Comparison of ENCODE assay signal across 18 cellular contexts in the genomic region with DNA sequence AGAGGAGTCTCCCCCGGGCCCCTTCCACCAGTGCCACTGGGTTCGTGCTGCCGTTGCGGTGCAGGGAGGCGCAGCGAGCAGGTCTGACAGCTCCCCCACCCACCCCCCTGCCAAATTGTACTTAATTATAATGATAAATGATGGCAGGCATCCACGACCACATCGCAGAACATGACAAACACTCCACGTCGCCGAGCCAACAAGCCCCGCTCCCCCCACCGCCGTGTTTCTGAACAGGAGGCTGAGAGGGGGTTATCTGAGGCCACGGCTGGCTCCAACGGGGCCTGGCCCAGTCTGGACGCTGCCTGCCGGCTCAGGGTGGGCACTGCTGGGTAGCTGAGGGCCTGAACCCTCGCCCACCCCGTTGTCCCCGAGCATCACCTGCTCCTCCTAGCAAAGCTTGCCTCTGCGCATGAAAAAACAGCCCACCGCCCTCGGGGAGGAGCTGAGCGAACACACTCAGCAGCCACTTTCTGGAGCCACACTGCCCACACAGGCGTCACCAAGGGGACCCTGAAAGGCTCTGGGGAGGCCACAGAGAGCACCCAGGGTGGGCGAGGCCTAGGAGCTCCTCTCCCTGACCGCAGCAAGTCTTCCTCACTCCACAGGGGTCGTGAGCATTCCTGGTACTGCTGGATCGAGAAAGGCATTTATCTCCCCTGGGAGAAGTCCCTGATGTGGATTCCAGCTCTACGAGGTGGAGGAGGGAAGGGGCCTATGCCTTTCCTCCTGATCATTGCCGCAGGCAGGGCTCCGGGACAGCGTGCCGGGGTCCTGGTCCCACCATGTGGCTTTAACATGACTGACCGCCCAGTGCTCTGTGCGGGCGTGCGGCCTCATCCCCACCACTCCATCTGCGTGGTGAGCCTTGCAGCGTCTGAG. TPM values are rescaled to one million over a fixed set of nuclear protein-coding genes. Genes with fewer than 3 reads are reported as not detected.
DNase-seq lines count a peak whose midpoint lies in the region; ATAC-seq and TF ChIP-seq lines count a peak whose summit lies in the region.
"Had no signal": no experiment of that assay in that cellular context is flagged by ENCODE, and none has a peak within 500 bp of the region (broad histone marks: within the 10 kb centered on the region; RNA-seq: fewer than 3 reads in every experiment).

No MANE protein-coding gene starts in this region.

- peak overlapping the region; percentile 72 for H3K27ac Mint-ChIP-seq in endodermal cell
- H3K27ac Mint-ChIP-seq: H9 had no signal

- no peak for TF ChIP-seq CTCF in right atrium auricular region (IDR thresholded peaks at IDR 0.05)
- TF ChIP-seq CTCF in endodermal cell (conservative IDR thresholded peaks at IDR 0.05): no peak

- no peaks in the 10 kb centered on the region for H3K36me3 Mint-ChIP-seq in endodermal cell (ENCODE audit: low read depth)

- peaks cover 1% of the 10 kb centered on the region for H3K9me3 Mint-ChIP-seq in endodermal cell

- H3K27ac ChIP-seq in right atrium auricular region (no peak overlapping the region), endodermal cell (ENCODE audit: low read depth, low read length) (no peak overlapping the region)
- H3K27ac ChIP-seq: KMS-11 had no signal

- DNase-seq in Right ventricle myocardium superior: no peak
- no peak for DNase-seq in right atrium auricular region (ENCODE audit: low spot score)
- peak; percentile 49 for DNase-seq in NCI-H1105 (lab: John Stamatoyannopoulos, UW)
- peak; percentile 63 for DNase-seq in endodermal cell
- DNase-seq in NCI-H226: no peak
- no peak for DNase-seq in stimulated activated CD4-positive, alpha-beta T cell treated with anti-CD3 and anti-CD28 coated beads, Interleukin-12 subunit alpha, Interleukin-12 subunit beta, amount 100 ng/mL, for 4 hours
- DNase-seq: ACHN; CD8-positive, alpha-beta memory T cell; H9; NCI-H146; NCI-H510A; PC-3; T-helper 2 cell had no signal

- H3K4me1 Mint-ChIP-seq in endodermal cell: peaks cover 7% of the 10 kb centered on the region

- H3K4me3 Mint-ChIP-seq in endodermal cell: no peak overlapping the region
- H3K4me3 Mint-ChIP-seq: H9 had no signal

- 86 to 87% methylated on average over 21 to 39 of the region's 41 CpGs for WGBS in endodermal cell (ENCODE audit: insufficient coverage in 1 of 2, insufficient read length in 1 of 2), 2 experiments

- no peaks in the 10 kb centered on the region for H3K4me1 ChIP-seq in right atrium auricular region
- H3K4me1 ChIP-seq in endodermal cell (ENCODE audit: control insufficient read depth, insufficient read depth, low read length): peaks cover 10% of the 10 kb centered on the region

- peaks cover 2% of the 10 kb centered on the region for H3K27me3 Mint-ChIP-seq in endodermal cell (ENCODE audit: insufficient read depth)

- H3K9ac ChIP-seq in endodermal cell (ENCODE audit: extremely low read depth, low read length, poor library complexity, severe bottlenecking): no peak overlapping the region
- H3K9ac ChIP-seq: KMS-11 had no signal

- H3K9me3 ChIP-seq in right atrium auricular region (no peaks in the 10 kb centered on the region), endodermal cell (ENCODE audit: control insufficient read depth, low read length) (no peaks in the 10 kb centered on the region)

- no peaks in the 10 kb centered on the region for H3K36me3 ChIP-seq in right atrium auricular region
- H3K36me3 ChIP-seq in endodermal cell (ENCODE audit: control insufficient read depth, insufficient read depth, low read length): no peaks in the 10 kb centered on the region

- ATAC-seq in Right ventricle myocardium superior (ENCODE audit: poor library complexity): peak; percentile 34
- ATAC-seq in HG03095 (IDR thresholded peaks at IDR 0.05; ENCODE audit: unreplicated experiment): no peak
- ATAC-seq: HepG2, PC-3 had no signal

- no peak overlapping the region for H3K4me3 ChIP-seq in right atrium auricular region
- no peak overlapping the region for H3K4me3 ChIP-seq in endodermal cell (ENCODE audit: low read length)

- H3K27me3 ChIP-seq in right atrium auricular region (no peaks in the 10 kb centered on the region), endodermal cell (ENCODE audit: control insufficient read depth, insufficient read depth, low read length, poor library complexity, severe bottlenecking) (no peaks in the 10 kb centered on the region)

- intact Hi-C loops in Right ventricle myocardium superior (cut with DNase I): no loop called here

RNA-seq across cellular contexts. Expression of gene DIO3, which starts 35.4 kb away (rescaled TPM):
- total RNA-seq in Right ventricle myocardium superior: 0.16 TPM
- total RNA-seq in right atrium auricular region: under 1 TPM in 1 of 2 donors, not detected in 1; 0.55 TPM
- total RNA-seq in endodermal cell: 10 to 100 TPM; 24.2 to 60.5 TPM
- polyA plus RNA-seq in endodermal cell (2013, experiment 1 of 2): 27.3 TPM
- 37.6 TPM for polyA plus RNA-seq in endodermal cell (2013, experiment 2 of 2)
- total RNA-seq: CD8-positive, alpha-beta memory T cell; Daoy; H9; HepG2; MCF 10A had no signal
- polyA plus RNA-seq: CD8-positive, alpha-beta memory T cell; HepG2 had no signal

Comparison
In these comparisons a context has a peak if more than half of its experiments do, and no peak if none do; other contexts are left out.
1. DNase-seq: peak in NCI-H1105 (single experiment) and endodermal cell (single experiment); none in Right ventricle myocardium superior (single experiment), right atrium auricular region (single experiment), NCI-H226 (single experiment) and stimulated activated CD4-positive, alpha-beta T cell treated with anti-CD3 and anti-CD28 coated beads, Interleukin-12 subunit alpha, Interleukin-12 subunit beta, amount 100 ng/mL, for 4 hours (single experiment).
2. RNA of gene DIO3, which starts 35.4 kb away (total RNA-seq): 24.2 to 60.5 TPM in endodermal cell; 0.55 TPM in right atrium auricular region and 0.16 TPM in Right ventricle myocardium superior (single experiment); every median in the first group is over 10 times any median in the second.